Comparison of ENCODE assay signal across 8 cellular contexts in the genomic region with DNA sequence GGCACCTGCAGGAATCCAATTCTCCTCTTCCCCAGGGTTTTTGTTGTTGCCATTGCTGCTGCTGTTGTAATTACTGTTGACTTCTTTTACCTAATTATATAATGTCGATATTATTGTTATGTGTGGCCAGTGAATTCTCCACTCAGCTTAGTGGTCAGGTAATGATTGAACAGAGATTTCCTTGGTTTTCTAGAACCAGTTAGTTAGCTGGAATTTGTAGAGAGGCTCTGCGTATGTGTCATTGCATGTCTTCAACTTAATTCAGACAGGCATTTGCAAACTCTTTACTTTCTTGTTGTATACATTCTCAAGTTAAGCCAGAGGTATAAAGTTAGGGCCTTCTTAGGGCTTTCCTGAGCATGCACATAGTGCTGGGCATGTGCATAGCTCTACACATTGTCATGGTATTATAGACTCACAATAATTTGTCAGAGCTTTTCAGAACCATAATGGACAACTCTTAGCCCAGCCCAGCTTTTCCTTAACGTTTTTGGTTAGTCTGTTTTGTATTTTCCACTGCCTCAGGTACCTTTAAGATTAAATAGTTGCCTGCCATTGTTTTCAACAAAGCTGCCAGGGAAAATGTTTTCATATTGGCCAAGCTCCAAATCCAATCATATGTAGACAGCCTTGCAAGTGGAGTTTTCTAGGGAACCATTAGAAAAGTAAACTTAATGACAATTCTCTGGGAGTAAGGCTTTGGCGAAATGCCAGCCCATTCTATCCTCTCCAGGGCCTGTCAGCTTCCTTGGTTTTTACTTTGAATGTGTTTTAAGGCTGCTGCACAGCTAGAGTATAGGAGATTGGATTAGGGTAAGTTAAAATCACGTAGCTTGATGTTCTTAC.
DNase-seq lines count a peak whose midpoint lies in the region; ATAC-seq and TF ChIP-seq lines count a peak whose summit lies in the region.

No MANE protein-coding gene starts in this region.

- H3K36me3 Mint-ChIP-seq in endodermal cell (ENCODE audit: low read depth) = peaks cover 25% of the 10 kb centered on the region
- H3K36me3 Mint-ChIP-seq in activated CD8-positive, alpha-beta T cell treated with anti-CD3 and anti-CD28 coated beads for 36 hours (ENCODE audit: low read depth) = peaks cover 13% of the 10 kb centered on the region

- no peak for ATAC-seq in activated CD8-positive, alpha-beta T cell treated with anti-CD3 and anti-CD28 coated beads for 36 hours
- no peak for ATAC-seq in HG02938 (IDR thresholded peaks at IDR 0.05; ENCODE audit: unreplicated experiment)

- POLR2A ChIA-PET in activated CD8-positive, alpha-beta T cell treated with anti-CD3 and anti-CD28 coated beads for 36 hours (lab: Charles Lee) = interaction anchor here (1.1 kb wide), 1 partner anchor 163 kb away, joined by 4 read pairs; the partner anchor contains the start of gene UBAP2

- peaks cover 18% of the 10 kb centered on the region for H3K4me1 Mint-ChIP-seq in endodermal cell
- H3K4me1 Mint-ChIP-seq in activated CD8-positive, alpha-beta T cell treated with anti-CD3 and anti-CD28 coated beads for 36 hours (ENCODE audit: low read depth) = peaks cover 37% of the 10 kb centered on the region

- intact Hi-C loops in activated CD8-positive, alpha-beta T cell treated with anti-CD3 and anti-CD28 coated beads for 36 hours (cut with micrococcal nuclease) = no loop called here

- no peak overlapping the region for H3K4me3 Mint-ChIP-seq in endodermal cell
- no peak overlapping the region for H3K4me3 Mint-ChIP-seq in activated CD8-positive, alpha-beta T cell treated with anti-CD3 and anti-CD28 coated beads for 36 hours

- no peaks in the 10 kb centered on the region for H3K27me3 ChIP-seq in endodermal cell (ENCODE audit: control insufficient read depth, insufficient read depth, low read length, poor library complexity, severe bottlenecking)

- no peak overlapping the region for H3K27ac Mint-ChIP-seq in endodermal cell
- no peak overlapping the region for H3K27ac Mint-ChIP-seq in activated CD8-positive, alpha-beta T cell treated with anti-CD3 and anti-CD28 coated beads for 36 hours

- H3K36me3 ChIP-seq in endodermal cell (ENCODE audit: control insufficient read depth, insufficient read depth, low read length) = peaks cover 30% of the 10 kb centered on the region

- CTCF ChIA-PET in activated CD8-positive, alpha-beta T cell treated with anti-CD3 and anti-CD28 coated beads for 36 hours (lab: Charles Lee) = interaction anchor here (1.0 to 1.3 kb wide), 4 partner anchors 10 to 189 kb away, joined by 3 to 4 read pairs (median 3); no protein-coding TSS in a partner anchor

- no peaks in the 10 kb centered on the region for H3K9me3 ChIP-seq in endodermal cell (ENCODE audit: control insufficient read depth, low read length)

- no peak overlapping the region for H3K9ac ChIP-seq in endodermal cell (ENCODE audit: extremely low read depth, low read length, poor library complexity, severe bottlenecking)

- TF ChIP-seq CTCF in endodermal cell (conservative IDR thresholded peaks at IDR 0.05) = no peak
- TF ChIP-seq CTCF in activated CD8-positive, alpha-beta T cell treated with anti-CD3 and anti-CD28 coated beads for 36 hours (IDR thresholded peaks at IDR 0.05) = no peak

- DNase-seq in NCI-H2171 treated with DMSO at 0.1 percent for 48 hours (lab: John Stamatoyannopoulos, UW) = peak; percentile 7
- DNase-seq in NCI-H2171 (lab: John Stamatoyannopoulos, UW) = no peak
- DNase-seq in NCI-H345 treated with DMSO at 0.1 percent for 48 hours (lab: John Stamatoyannopoulos, UW; ENCODE audit: unreplicated experiment) = peak; percentile 93
- no peak for DNase-seq in endodermal cell
- DNase-seq in renal cortical epithelial cell (ENCODE audit: low read depth) = peak; percentile 80
- no peak for DNase-seq in occipital lobe (lab: John Stamatoyannopoulos, UW)
- no peak for DNase-seq in activated CD8-positive, alpha-beta T cell treated with anti-CD3 and anti-CD28 coated beads for 36 hours

- peaks cover 4% of the 10 kb centered on the region for H3K4me1 ChIP-seq in endodermal cell (ENCODE audit: control insufficient read depth, insufficient read depth, low read length)

- WGBS in endodermal cell (ENCODE audit: insufficient coverage in 1 of 2, insufficient read length in 1 of 2), 2 experiments = 70 to 90% methylated on average over 2 to 5 of the region's 5 CpGs

- H3K9me3 Mint-ChIP-seq in endodermal cell = no peaks in the 10 kb centered on the region
- H3K9me3 Mint-ChIP-seq in activated CD8-positive, alpha-beta T cell treated with anti-CD3 and anti-CD28 coated beads for 36 hours = peaks cover 1% of the 10 kb centered on the region

- no peaks in the 10 kb centered on the region for H3K27me3 Mint-ChIP-seq in endodermal cell (ENCODE audit: insufficient read depth)
- H3K27me3 Mint-ChIP-seq in activated CD8-positive, alpha-beta T cell treated with anti-CD3 and anti-CD28 coated beads for 36 hours = no peaks in the 10 kb centered on the region

- no peak overlapping the region for H3K4me3 ChIP-seq in endodermal cell (ENCODE audit: low read length)

- peak overlapping the region; percentile 37 for H3K27ac ChIP-seq in endodermal cell (ENCODE audit: low read depth, low read length)

Comparison
In these comparisons a context has a peak if more than half of its experiments do, and no peak if none do; other contexts are left out.
1. DNase-seq: peak in NCI-H2171 treated with DMSO at 0.1 percent for 48 hours (single experiment), NCI-H345 treated with DMSO at 0.1 percent for 48 hours (single experiment) and renal cortical epithelial cell (single experiment); none in NCI-H2171 (single experiment), endodermal cell (single experiment), occipital lobe (single experiment) and activated CD8-positive, alpha-beta T cell treated with anti-CD3 and anti-CD28 coated beads for 36 hours (single experiment).